10 cellular contexts compared by ENCODE assay signal in genomic region chr11:119376197-119376847, GRCh38. TPM values are rescaled to one million over a fixed set of nuclear protein-coding genes. Genes with fewer than 3 reads are reported as not detected.
DNase-seq lines count a peak whose midpoint lies in the region; ATAC-seq and TF ChIP-seq lines count a peak whose summit lies in the region.
"Had no signal": no experiment of that assay in that cellular context is flagged by ENCODE, and none has a peak within 500 bp of the region (broad histone marks: within the 10 kb centered on the region; RNA-seq: fewer than 3 reads in every experiment).

No MANE protein-coding gene starts in this region.

- peaks cover 0 to 49% (median 10%) of the 10 kb centered on the region in 4 donors for H3K4me1 ChIP-seq in right lobe of liver
- H3K4me1 ChIP-seq in thymus (ENCODE audit: control insufficient read depth, insufficient read depth, low read length): peaks cover 7% of the 10 kb centered on the region
- H3K4me1 ChIP-seq in HAP-1: peaks cover 8% of the 10 kb centered on the region

- H3K27me3 Mint-ChIP-seq in activated naive CD8-positive, alpha-beta T cell treated with anti-CD3 and anti-CD28 coated beads for 36 hours: no peaks in the 10 kb centered on the region

- H3K27ac ChIP-seq in right lobe of liver (peak overlapping the region in 1 of 3 donors; percentile 82), thymus (ENCODE audit: low read depth) (peak overlapping the region; percentile 64)

- 29% methylated on average over 5 of the region's 11 CpGs for WGBS in right lobe of liver (ENCODE audit: insufficient coverage, low coverage, low lambda C conversion rate, missing lambda C conversion rate)
- WGBS in thymus: 95% methylated on average over 11 of the region's 11 CpGs

- intact Hi-C loops in right lobe of liver (cut with DNase I): loop anchor here in 1 of 2 donors (10.0 kb wide), 1 partner anchor 98 kb away; no protein-coding TSS in a partner anchor

- no peaks in the 10 kb centered on the region for H3K9me3 Mint-ChIP-seq in activated naive CD8-positive, alpha-beta T cell treated with anti-CD3 and anti-CD28 coated beads for 36 hours

- H3K27ac Mint-ChIP-seq in activated naive CD8-positive, alpha-beta T cell treated with anti-CD3 and anti-CD28 coated beads for 36 hours: no peak overlapping the region

- no peaks in the 10 kb centered on the region for H3K36me3 ChIP-seq in right lobe of liver
- H3K36me3 ChIP-seq in thymus (ENCODE audit: control insufficient read depth, insufficient read depth): no peaks in the 10 kb centered on the region
- no peaks in the 10 kb centered on the region for H3K36me3 ChIP-seq in HAP-1 (replicated peaks)

- H3K36me3 Mint-ChIP-seq in activated naive CD8-positive, alpha-beta T cell treated with anti-CD3 and anti-CD28 coated beads for 36 hours: no peaks in the 10 kb centered on the region

- in situ Hi-C loops in HAP-1 (cut with MboI; ENCODE audit: low sequenced_read_pairs): no loop called here

- H3K9me3 ChIP-seq in right lobe of liver: no peaks in the 10 kb centered on the region
- H3K9me3 ChIP-seq in thymus (ENCODE audit: control insufficient read depth): no peaks in the 10 kb centered on the region
- no peaks in the 10 kb centered on the region for H3K9me3 ChIP-seq in HAP-1

- peaks cover 9% of the 10 kb centered on the region for H3K4me1 Mint-ChIP-seq in activated naive CD8-positive, alpha-beta T cell treated with anti-CD3 and anti-CD28 coated beads for 36 hours

- DNase-seq in NCI-H146 (lab: John Stamatoyannopoulos, UW) (peak; percentile 98), astrocyte of the hippocampus (ENCODE audit: low read depth, low spot score) (peak; percentile 42), right lobe of liver (peak; percentile 41 to 92 (median 81)), HAP-1 (ENCODE audit: low spot score in 2 of 2) (no peak)
- no peak for DNase-seq in activated naive CD8-positive, alpha-beta T cell treated with anti-CD3 and anti-CD28 coated beads for 36 hours
- DNase-seq: dermis blood vessel endothelial cell had no signal

- no peak for TF ChIP-seq CTCF in right lobe of liver (IDR thresholded peaks at IDR 0.05)

- H3K27me3 ChIP-seq in right lobe of liver (no peaks in the 10 kb centered on the region), thymus (ENCODE audit: control insufficient read depth, insufficient read depth) (peaks cover 5% of the 10 kb centered on the region), HAP-1 (ENCODE audit: low read depth) (no peaks in the 10 kb centered on the region)

- TF ChIP-seq POLR2A in right lobe of liver (IDR thresholded peaks at IDR 0.05): no peak

- no peak overlapping the region for H3K4me3 Mint-ChIP-seq in activated naive CD8-positive, alpha-beta T cell treated with anti-CD3 and anti-CD28 coated beads for 36 hours

- H3K4me3 ChIP-seq in right lobe of liver (no peak overlapping the region), thymus (ENCODE audit: low read length) (no peak overlapping the region), HAP-1 (no peak overlapping the region)

- ATAC-seq in right lobe of liver: peak; percentile 16 to 70 (median 62)
- no peak for ATAC-seq in HG03135 (IDR thresholded peaks at IDR 0.05; ENCODE audit: unreplicated experiment)
- ATAC-seq in GM21723 (IDR thresholded peaks at IDR 0.05; ENCODE audit: unreplicated experiment): no peak

RNA-seq across cellular contexts. Expression of gene USP2, which starts 5.2 kb away (rescaled TPM):
- total RNA-seq in right lobe of liver: 10 to 100 TPM in 2 of 6 experiments, 1 to 10 TPM in 4; 1.3 to 25.9 (median 4.6) TPM
- 1.2 TPM for polyA plus RNA-seq in thymus
- total RNA-seq in activated naive CD8-positive, alpha-beta T cell treated with anti-CD3 and anti-CD28 coated beads for 36 hours: 1 to 10 TPM in 1 of 2 experiments, under 1 TPM in 1; 0.82 to 1.4 TPM

RNA-seq across cellular contexts. Expression of gene MFRP, which starts 29.8 kb away (rescaled TPM):
- not detected for total RNA-seq in right lobe of liver
- polyA plus RNA-seq in thymus: 0.05 TPM
- not detected for total RNA-seq in activated naive CD8-positive, alpha-beta T cell treated with anti-CD3 and anti-CD28 coated beads for 36 hours
- total RNA-seq: dermis blood vessel endothelial cell had no signal
- polyA plus RNA-seq: neural cell had no signal

RNA-seq across cellular contexts. Expression of gene C1QTNF5, which starts 35.6 kb away (rescaled TPM):
- total RNA-seq in right lobe of liver: 1 to 10 TPM; 2.8 to 6.3 (median 4.8) TPM
- polyA plus RNA-seq in thymus: 8.6 TPM
- not detected for total RNA-seq in activated naive CD8-positive, alpha-beta T cell treated with anti-CD3 and anti-CD28 coated beads for 36 hours
- polyA plus RNA-seq: neural cell had no signal

RNA-seq across cellular contexts. Expression of gene RNF26, which starts 42.0 kb away (rescaled TPM):
- total RNA-seq in right lobe of liver: 10 to 100 TPM; 12.9 to 18.1 (median 15.1) TPM
- polyA plus RNA-seq in thymus: 9.0 TPM
- total RNA-seq in activated naive CD8-positive, alpha-beta T cell treated with anti-CD3 and anti-CD28 coated beads for 36 hours: 10 to 100 TPM; 31.8 to 33.0 TPM

RNA-seq across cellular contexts. Expression of gene THY1, which starts 46.6 kb away (rescaled TPM):
- 1 to 10 TPM in 4 of 6 experiments, under 1 TPM in 2; 0.13 to 5.3 (median 2.1) TPM for total RNA-seq in right lobe of liver
- 15.3 TPM for polyA plus RNA-seq in thymus
- under 1 TPM in 1 of 2 experiments, not detected in 1; 0.30 TPM for total RNA-seq in activated naive CD8-positive, alpha-beta T cell treated with anti-CD3 and anti-CD28 coated beads for 36 hours

Comparison
In these comparisons a context has a peak if more than half of its experiments do, and no peak if none do; other contexts are left out.
1. DNase-seq: peak in NCI-H146 (single experiment), astrocyte of the hippocampus (single experiment) and right lobe of liver (3 of 3); none in HAP-1 (0 of 2) and activated naive CD8-positive, alpha-beta T cell treated with anti-CD3 and anti-CD28 coated beads for 36 hours (single experiment).
2. ATAC-seq: peak in right lobe of liver (4 of 4); none in HG03135 (single experiment) and GM21723 (single experiment).